Comparison of ENCODE assay signal across 8 cellular contexts in the genomic region with DNA sequence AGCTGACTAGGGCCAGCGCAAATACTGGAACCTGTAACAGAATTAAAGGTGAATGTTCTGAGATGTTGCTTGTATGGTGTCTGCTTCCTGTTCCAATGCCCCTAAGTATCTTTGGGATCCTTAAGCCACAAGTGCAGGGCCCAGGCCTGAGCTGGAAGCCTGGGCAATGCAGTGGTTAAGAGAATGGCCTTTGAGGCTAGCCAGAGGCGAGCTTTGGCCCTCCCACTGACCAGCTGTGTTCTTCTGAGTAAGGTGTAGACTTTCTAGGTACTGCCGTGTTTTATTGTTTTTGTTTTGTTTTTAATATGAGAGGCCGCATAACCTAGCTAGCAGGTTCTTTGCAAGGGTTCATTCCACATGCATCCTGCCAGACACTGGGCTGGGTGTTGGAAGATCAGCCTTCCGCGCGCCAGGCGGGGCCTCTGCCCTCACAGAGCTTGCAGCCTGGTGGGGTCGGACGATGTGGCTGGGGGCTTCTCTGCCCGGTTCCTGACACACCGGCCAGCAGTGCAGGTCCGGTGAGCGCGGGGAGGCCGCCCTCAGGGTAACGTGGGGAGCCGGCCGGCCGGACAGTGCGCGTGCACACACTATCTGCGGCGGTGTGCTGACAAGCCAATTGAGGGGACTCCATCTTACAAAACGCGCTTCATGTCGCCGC. TPM values are rescaled to one million over a fixed set of nuclear protein-coding genes. Genes with fewer than 3 reads are reported as not detected.
DNase-seq lines count a peak whose midpoint lies in the region; ATAC-seq, FAIRE-seq and TF ChIP-seq lines count a peak whose summit lies in the region.

No MANE protein-coding gene starts in this region.

- H3K27ac ChIP-seq in A549 (peak overlapping the region; percentile 96), mammary epithelial cell (ENCODE audit: insufficient read depth, low read depth, low read length) (no peak overlapping the region)

- H3K27me3 ChIP-seq in mammary epithelial cell (ENCODE audit: insufficient read depth, low read length) (no peaks in the 10 kb centered on the region), mucosa of stomach (ENCODE audit: control insufficient read depth, insufficient read depth, low read length) (no peaks in the 10 kb centered on the region)

- no peaks in the 10 kb centered on the region for H4K20me1 ChIP-seq in mammary epithelial cell (ENCODE audit: insufficient read depth, low read length)

- intact Hi-C loops in mammary epithelial cell (cut with micrococcal nuclease) = no loop called here

- ATAC-seq in A549 (peak; percentile 20 to 21; a peak in 5 of 6 replicates), HG02884 (IDR thresholded peaks at IDR 0.05; ENCODE audit: unreplicated experiment) (no peak)
- no peak for ATAC-seq in activated CD4-positive, CD25-positive, alpha-beta regulatory T cell treated with anti-CD3 and anti-CD28 coated beads, Interleukin-2, amount 50 U/mL, for 24 hours

- H3K9ac ChIP-seq in mammary epithelial cell (ENCODE audit: insufficient read depth, low read length) (no peak overlapping the region), mucosa of stomach (ENCODE audit: low read length) (peak overlapping the region; percentile 83)

- H3K4me3 ChIP-seq in A549 (peak overlapping the region; percentile 93), mammary epithelial cell (replicated peaks in 1 of 3; ENCODE audit: insufficient read depth in 1 of 3, low read depth in 2 of 3, low read length in 3 of 3) (peak overlapping the region; percentile 86 to 96 (median 88)), mucosa of stomach (ENCODE audit: low read length) (peak overlapping the region; percentile 96)

- TF ChIP-seq POLR2A in A549 (IDR thresholded peaks at IDR 0.05; ENCODE audit: low read length) = no peak

- no peak for TF ChIP-seq RAD21 in A549 (conservative IDR thresholded peaks at IDR 0.05 in 1 of 2, IDR thresholded peaks at IDR 0.05 in 1 of 2)

- peaks cover 59% of the 10 kb centered on the region for H3K36me3 Mint-ChIP-seq in HFFc6 (ENCODE audit: low read depth)

- peaks cover 54% of the 10 kb centered on the region for H3K4me1 Mint-ChIP-seq in HFFc6 (ENCODE audit: low read depth)

- in situ Hi-C loops in mammary epithelial cell (cut with MboI; ENCODE audit: low sequenced_read_pairs in 2 of 2) = no loop called here

- peak overlapping the region; percentile 94; the same call in 1 of the 2 replicates for H3K4me3 Mint-ChIP-seq in HFFc6

- H2AFZ ChIP-seq in mammary epithelial cell (ENCODE audit: low read depth, low read length) = peak overlapping the region; percentile 69

- H3K4me2 ChIP-seq in A549 (peak overlapping the region; percentile 85), mammary epithelial cell (ENCODE audit: insufficient read depth, low read depth, low read length) (peak overlapping the region; percentile 95)

- H3K36me3 ChIP-seq in mammary epithelial cell (ENCODE audit: insufficient read depth, low read length) (peaks cover 25% of the 10 kb centered on the region), mucosa of stomach (ENCODE audit: control insufficient read depth, insufficient read depth, low read length) (peaks cover 31% of the 10 kb centered on the region)

- peaks cover 4% of the 10 kb centered on the region; the same call in 1 of the 2 replicates for H3K9me3 Mint-ChIP-seq in HFFc6

- no TSS peak for BruUV-seq in mammary epithelial cell (replicated peaks; lab: Mats Ljungman, UMichigan)

- no peak for DNase-seq in A549 (ENCODE audit: low read depth in 1 of 2, low spot score in 1 of 2)
- no peak for DNase-seq in HFFc6
- no peak for DNase-seq in mammary epithelial cell
- no peak for DNase-seq in GOT3 (lab: John Stamatoyannopoulos, UW)
- no peak for DNase-seq in HuH-7 (ENCODE audit: low spot score)

- dilution Hi-C loops in mammary epithelial cell (cut with HindIII; ENCODE audit: low sequenced_read_pairs) = no loop called here

- 69% methylated on average over 28 of the region's 28 CpGs for WGBS in A549 (ENCODE audit: missing lambda C conversion rate)
- 27% methylated on average over 13 of the region's 28 CpGs for WGBS in mammary epithelial cell (ENCODE audit: low coverage, missing lambda C conversion rate)

- no peak for TF ChIP-seq EP300 in A549 (IDR thresholded peaks at IDR 0.05)

- no peak for FAIRE-seq in A549 (lab: Jason Lieb, UNC)

- TF ChIP-seq CTCF in A549 (IDR thresholded peaks at IDR 0.05) (no peak), HFFc6 (IDR thresholded peaks at IDR 0.05) (no peak), mammary epithelial cell (conservative IDR thresholded peaks at IDR 0.05 in 1 of 2, IDR thresholded peaks at IDR 0.05 in 1 of 2; ENCODE audit: extremely low read depth in 1 of 2, insufficient read depth in 1 of 2, low read depth in 1 of 2, low read length in 2 of 2) (no peak)

- peaks cover 65% of the 10 kb centered on the region for H3K79me2 ChIP-seq in mammary epithelial cell (ENCODE audit: insufficient read depth, low read length)

- H3K9me3 ChIP-seq in A549 (no peaks in the 10 kb centered on the region), mammary epithelial cell (replicated peaks; ENCODE audit: insufficient read depth, low read length) (no peaks in the 10 kb centered on the region), mucosa of stomach (ENCODE audit: control insufficient read depth, low read length) (no peaks in the 10 kb centered on the region)

- H3K27ac Mint-ChIP-seq in HFFc6 = peak overlapping the region; percentile 36

- CTCF ChIA-PET in A549 (lab: Yijun Ruan, JAX) (interaction anchor here (0.7 to 9.3 kb wide), 4 partner anchors 12 to 113 kb away, joined by 3 to 120 read pairs (median 10); a partner anchor contains a TSS), mammary epithelial cell (lab: Charles Lee; ENCODE audit: low non-redundant PET) (no interaction called here)

- POLR2A ChIA-PET in A549 (lab: Yijun Ruan, JAX) = interaction anchor here (1.9 to 3.5 kb wide), 2 partner anchors 11 to 12 kb away, joined by 7 to 17 read pairs; a partner anchor contains a TSS

- H3K27me3 Mint-ChIP-seq in HFFc6 (ENCODE audit: insufficient read depth) = peaks cover 3% of the 10 kb centered on the region; the same call in 1 of the 2 replicates

- H3K4me1 ChIP-seq in A549 (peaks cover 35% of the 10 kb centered on the region), mammary epithelial cell (ENCODE audit: insufficient read depth, low read length) (peaks cover 26% of the 10 kb centered on the region), mucosa of stomach (ENCODE audit: control insufficient read depth, insufficient read depth, low read length) (peaks cover 60% of the 10 kb centered on the region)

TF ChIP-seq in A549, 52 proteins besides CTCF, POLR2A, EP300 and RAD21 (continues in another document):
- TF ChIP-seq CBX2 (IDR thresholded peaks at IDR 0.05; ENCODE audit: borderline replicate concordance, low read depth) = no peak

RNA-seq across cellular contexts. Expression of a gene that starts 0.6 kb away (rescaled TPM):
- polyA plus RNA-seq in A549 (2011; rRNA removed) (48.0 and 48.6 TPM in 2 replicates), A549 (2017; fragmentation: RNase III; extraction: RNeasy Plus Mini Kit Qiagen cat#74134 plus additional on column Dnase treatment) (46.3 to 48.1 TPM (median 47.0 TPM) in 3 replicates), mammary epithelial cell (49.3 TPM)
- polyA plus RNA-seq in A549 (2012; cell fraction: cytosol; rRNA removed) = 34.8 and 40.4 TPM in 2 replicates
- 39.8 and 41.7 TPM in 2 replicates for polyA plus RNA-seq in A549 (2012; cell fraction: nucleus; rRNA removed)
- polyA minus RNA-seq in A549 (2011; rRNA and poly(A)+ RNA removed) = 49.3 and 59.8 TPM in 2 replicates
- total RNA-seq in HFFc6 (2021; fragmentation: NEBNext Ultra II Directional; extraction: Animal tissue kit (Norgen Biotek cat#: 25700)) = 10 to 100 TPM; 40.7 to 48.3 (median 47.0) TPM
- 10 to 100 TPM; 24.5 to 40.4 TPM for total RNA-seq in mammary epithelial cell
- 26.6 TPM for polyA minus RNA-seq in mammary epithelial cell

RNA-seq across cellular contexts. Expression of a gene that starts 4.4 kb away (rescaled TPM):
- 65.4 and 77.5 TPM in 2 replicates for polyA plus RNA-seq in A549 (2011; rRNA removed)
- 116 and 139 TPM in 2 replicates for polyA plus RNA-seq in A549 (2012; cell fraction: cytosol; rRNA removed)
- 273 and 349 TPM in 2 replicates for polyA plus RNA-seq in A549 (2012; cell fraction: nucleus; rRNA removed)
- polyA plus RNA-seq in A549 (2017; fragmentation: RNase III; extraction: RNeasy Plus Mini Kit Qiagen cat#74134 plus additional on column Dnase treatment) = 103 to 113 TPM (median 112 TPM) in 3 replicates
- 86.3 and 94.3 TPM in 2 replicates for polyA minus RNA-seq in A549 (2011; rRNA and poly(A)+ RNA removed)
- total RNA-seq in HFFc6 (2021; fragmentation: NEBNext Ultra II Directional; extraction: Animal tissue kit (Norgen Biotek cat#: 25700)) = 10 to 100 TPM; 64.6 to 77.6 (median 71.1) TPM
- total RNA-seq in mammary epithelial cell = 10 to 100 TPM; 26.0 to 90.1 TPM
- 61.1 TPM for polyA plus RNA-seq in mammary epithelial cell
- 92.7 TPM for polyA minus RNA-seq in mammary epithelial cell

RNA-seq across cellular contexts. Expression of a gene that starts 11.2 kb away (rescaled TPM):
- 17.8 and 26.1 TPM in 2 replicates for polyA plus RNA-seq in A549 (2011; rRNA removed)
- polyA plus RNA-seq in A549 (2012; cell fraction: cytosol; rRNA removed) = 26.0 and 33.5 TPM in 2 replicates
- polyA plus RNA-seq in A549 (2012; cell fraction: nucleus; rRNA removed) = 25.9 and 35.2 TPM in 2 replicates
- 37.3 to 40.7 TPM (median 37.9 TPM) in 3 replicates for polyA plus RNA-seq in A549 (2017; fragmentation: RNase III; extraction: RNeasy Plus Mini Kit Qiagen cat#74134 plus additional on column Dnase treatment)
- 8.3 and 9.2 TPM in 2 replicates for polyA minus RNA-seq in A549 (2011; rRNA and poly(A)+ RNA removed)
- total RNA-seq in HFFc6 (2021; fragmentation: NEBNext Ultra II Directional; extraction: Animal tissue kit (Norgen Biotek cat#: 25700)) = 10 to 100 TPM in 5 of 6 experiments, 1 to 10 TPM in 1; 7.3 to 18.2 (median 16.0) TPM
- total RNA-seq in mammary epithelial cell = 10 to 100 TPM in 1 of 2 donors, 1 to 10 TPM in 1; 2.2 to 25.2 TPM
- 14.4 TPM for polyA plus RNA-seq in mammary epithelial cell
- 8.2 TPM for polyA minus RNA-seq in mammary epithelial cell

RNA-seq across cellular contexts. Expression of a gene that starts 13.6 kb away (rescaled TPM):
- polyA plus RNA-seq in A549 (2011; rRNA removed) (0.40 and 0.49 TPM in 2 replicates), A549 (2017; fragmentation: RNase III; extraction: RNeasy Plus Mini Kit Qiagen cat#74134 plus additional on column Dnase treatment) (1.2 to 1.9 TPM (median 1.5 TPM) in 3 replicates), mammary epithelial cell (5.8 TPM)
- polyA plus RNA-seq in A549 (2012; cell fraction: cytosol; rRNA removed) = 1.3 and 1.4 TPM in 2 replicates
- 3.4 and 4.8 TPM in 2 replicates for polyA plus RNA-seq in A549 (2012; cell fraction: nucleus; rRNA removed)
- 0.24 and 0.29 TPM in 2 replicates for polyA minus RNA-seq in A549 (2011; rRNA and poly(A)+ RNA removed)
- 1 to 10 TPM in 4 of 6 experiments, under 1 TPM in 2; 0.66 to 1.5 (median 1.1) TPM for total RNA-seq in HFFc6 (2021; fragmentation: NEBNext Ultra II Directional; extraction: Animal tissue kit (Norgen Biotek cat#: 25700))
- total RNA-seq in mammary epithelial cell = 10 to 100 TPM; 19.3 to 23.8 TPM
- 0.16 TPM for polyA minus RNA-seq in mammary epithelial cell

RNA-seq across cellular contexts. Expression of a gene that starts 30.3 kb away (rescaled TPM):
- 17.8 and 18.0 TPM in 2 replicates for polyA plus RNA-seq in A549 (2011; rRNA removed)
- 33.3 and 49.9 TPM in 2 replicates for polyA plus RNA-seq in A549 (2012; cell fraction: cytosol; rRNA removed)
- 125 and 164 TPM in 2 replicates for polyA plus RNA-seq in A549 (2012; cell fraction: nucleus; rRNA removed)
- 28.2 to 34.5 TPM (median 34.0 TPM) in 3 replicates for polyA plus RNA-seq in A549 (2017; fragmentation: RNase III; extraction: RNeasy Plus Mini Kit Qiagen cat#74134 plus additional on column Dnase treatment)
- polyA minus RNA-seq in A549 (2011; rRNA and poly(A)+ RNA removed) = 22.4 and 34.9 TPM in 2 replicates
- total RNA-seq in HFFc6 (2021; fragmentation: NEBNext Ultra II Directional; extraction: Animal tissue kit (Norgen Biotek cat#: 25700)) = 10 to 100 TPM; 38.7 to 43.1 (median 39.9) TPM
- total RNA-seq in mammary epithelial cell = 10 to 100 TPM; 22.7 to 25.2 TPM
- polyA plus RNA-seq in mammary epithelial cell = 17.5 TPM
- 28.6 TPM for polyA minus RNA-seq in mammary epithelial cell

Comparison
In these comparisons a context has a peak if more than half of its experiments do, and no peak if none do; other contexts are left out.
1. ATAC-seq: peak in A549 (2 of 2); none in activated CD4-positive, CD25-positive, alpha-beta regulatory T cell treated with anti-CD3 and anti-CD28 coated beads, Interleukin-2, amount 50 U/mL, for 24 hours (0 of 2) and HG02884 (single experiment).
2. Peak in every context shown above with its lines, with median percentiles within 50 percentile points of each other: H3K4me3 ChIP-seq.